ENCODE assay signal across 8 cellular contexts in the genomic region with DNA sequence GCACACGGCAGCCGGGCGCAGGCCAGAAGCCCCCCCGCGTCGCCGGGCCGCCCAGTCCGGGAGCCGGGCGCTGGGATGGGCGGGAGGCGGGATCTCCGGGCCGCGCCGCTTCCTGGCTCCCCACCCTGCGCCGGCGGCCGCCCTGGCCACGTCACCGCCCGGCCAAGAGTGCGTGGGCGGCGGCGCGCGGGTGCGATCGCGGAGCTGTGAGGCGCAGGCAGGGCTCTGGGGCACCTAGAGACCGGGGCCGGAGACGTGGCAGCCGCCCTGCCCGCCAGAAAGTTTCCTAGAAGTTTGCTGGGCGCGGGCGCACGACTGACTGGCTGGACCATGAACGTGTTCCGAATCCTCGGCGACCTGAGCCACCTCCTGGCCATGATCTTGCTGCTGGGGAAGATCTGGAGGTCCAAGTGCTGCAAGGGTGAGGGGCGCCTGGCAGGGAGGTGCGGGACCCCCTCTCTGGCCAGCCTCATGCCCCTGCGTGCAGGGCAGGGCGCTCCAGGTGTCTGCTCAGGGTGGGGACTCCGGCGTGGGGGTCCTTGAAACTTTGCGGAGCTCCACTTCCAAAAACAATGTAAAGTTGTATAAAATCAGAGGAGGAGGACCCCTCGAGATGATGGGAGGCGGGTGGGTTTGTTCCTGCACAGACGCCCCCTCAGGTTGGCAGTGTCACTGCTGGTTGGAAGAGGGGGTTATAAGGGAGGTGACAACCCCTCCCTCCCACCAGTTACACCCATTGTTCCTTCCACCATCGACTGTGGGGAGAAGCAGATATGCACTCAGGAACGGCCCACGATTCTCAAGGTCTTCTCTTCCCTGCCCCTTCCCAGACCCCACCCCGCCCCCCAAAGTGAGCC. TPM values are rescaled to one million over a fixed set of nuclear protein-coding genes. Genes with fewer than 3 reads are reported as not detected.
DNase-seq lines count a peak whose midpoint lies in the region; ATAC-seq and TF ChIP-seq lines count a peak whose summit lies in the region.

A gene (plus strand): TSS at position 193 of the 857 bp plus-strand sequence. CDS start 138 bp downstream, at position 331.

- TF ChIP-seq POLR2A in testis (IDR thresholded peaks at IDR 0.05) = no peak

- H3K27me3 ChIP-seq in fibroblast of lung (ENCODE audit: control insufficient read depth, insufficient read depth, low read length) (no peaks in the 10 kb centered on the region), testis (no peaks in the 10 kb centered on the region)

- H3K27ac ChIP-seq in fibroblast of lung (ENCODE audit: insufficient read depth, low read length) = peak within 1 kb of the TSS; percentile 87
- H3K27ac ChIP-seq in testis = no peak within 1 kb of the TSS

- peaks cover 10 to 11% of the 10 kb centered on the region in 2 donors for H3K27me3 Mint-ChIP-seq in natural killer cell treated with Interleukin-12 subunit alpha and Interleukin-12 subunit beta and Interleukin-15 and Interleukin-18, amount 100 ng/mL, for 72 hours

- H3K4me2 ChIP-seq in fibroblast of lung (ENCODE audit: extremely low read depth, insufficient read depth, low read length) = peak within 1 kb of the TSS; percentile 79

- H3K4me3 Mint-ChIP-seq in natural killer cell treated with Interleukin-12 subunit alpha and Interleukin-12 subunit beta and Interleukin-15 and Interleukin-18, amount 100 ng/mL, for 72 hours = peak within 1 kb of the TSS; percentile 66

- no peaks in the 10 kb centered on the region for H3K9me3 ChIP-seq in fibroblast of lung (ENCODE audit: control insufficient read depth, insufficient read depth, low read depth, low read length)
- no peaks in the 10 kb centered on the region for H3K9me3 ChIP-seq in testis

- H3K4me3 ChIP-seq in fibroblast of lung (replicated peaks in 1 of 4; ENCODE audit: control extremely low read depth in 1 of 4, insufficient read depth in 1 of 4, low read depth in 3 of 4, low read length in 4 of 4) = peak within 1 kb of the TSS; percentile 67 to 94 (median 78)
- H3K4me3 ChIP-seq in testis = peak within 1 kb of the TSS; percentile 48 to 60

- H3K79me2 ChIP-seq in fibroblast of lung (ENCODE audit: control insufficient read depth, insufficient read depth, low read length) = peaks cover 14% of the 10 kb centered on the region

- H3K9me3 Mint-ChIP-seq in natural killer cell treated with Interleukin-12 subunit alpha and Interleukin-12 subunit beta and Interleukin-15 and Interleukin-18, amount 100 ng/mL, for 72 hours = no peaks in the 10 kb centered on the region

- no peak within 1 kb of the TSS for H3K27ac Mint-ChIP-seq in natural killer cell treated with Interleukin-12 subunit alpha and Interleukin-12 subunit beta and Interleukin-15 and Interleukin-18, amount 100 ng/mL, for 72 hours

- intact Hi-C loops in testis (cut with DNase I; ENCODE audit: low total_unique reads) = no loop called here

- no peaks in the 10 kb centered on the region for H4K20me1 ChIP-seq in fibroblast of lung (ENCODE audit: control insufficient read depth, extremely low read depth, insufficient read depth, low read length)

- TF ChIP-seq CTCF in fibroblast of lung (conservative IDR thresholded peaks at IDR 0.05 in 1 of 2, IDR thresholded peaks at IDR 0.05 in 1 of 2; ENCODE audit: low read depth in 1 of 2, low read length in 2 of 2) (peak; percentile 8 to 37), testis (IDR thresholded peaks at IDR 0.05) (no peak)

- peak; percentile 93 to 95 for ATAC-seq in natural killer cell treated with Interleukin-12 subunit alpha and Interleukin-12 subunit beta and Interleukin-15 and Interleukin-18, amount 100 ng/mL, for 72 hours
- ATAC-seq in GM18520 (IDR thresholded peaks at IDR 0.05; ENCODE audit: unreplicated experiment) = no peak
- ATAC-seq in GM21717 (IDR thresholded peaks at IDR 0.05; ENCODE audit: unreplicated experiment) = no peak

- 4 to 39% methylated on average over 7 to 53 of the region's 61 CpGs for WGBS in testis, 2 donors

- H3K4me1 ChIP-seq in fibroblast of lung (ENCODE audit: control insufficient read depth, extremely low read depth, insufficient read depth, low read length) = peaks cover 12% of the 10 kb centered on the region
- peaks cover 16% of the 10 kb centered on the region for H3K4me1 ChIP-seq in testis

- H3K4me1 Mint-ChIP-seq in natural killer cell treated with Interleukin-12 subunit alpha and Interleukin-12 subunit beta and Interleukin-15 and Interleukin-18, amount 100 ng/mL, for 72 hours (ENCODE audit: low read depth in 2 of 2) = peaks cover 0 to 7% of the 10 kb centered on the region in 2 donors

- H3K36me3 ChIP-seq in fibroblast of lung (ENCODE audit: control insufficient read depth, insufficient read depth, low read length) = no peaks in the 10 kb centered on the region
- no peaks in the 10 kb centered on the region for H3K36me3 ChIP-seq in testis (ENCODE audit: low read depth, missing control alignments)

- peak within 1 kb of the TSS; percentile 82 for H3K9ac ChIP-seq in fibroblast of lung (ENCODE audit: insufficient read depth, low read length)

- H3K36me3 Mint-ChIP-seq in natural killer cell treated with Interleukin-12 subunit alpha and Interleukin-12 subunit beta and Interleukin-15 and Interleukin-18, amount 100 ng/mL, for 72 hours = no peaks in the 10 kb centered on the region

- H2AFZ ChIP-seq in fibroblast of lung (ENCODE audit: low read length) = peak within 1 kb of the TSS; percentile 68

- DNase-seq in Daoy (ENCODE audit: low read depth) (peak; percentile 88), M059J (ENCODE audit: low read depth) (peak; percentile 64), activated T-cell treated with anti-CD3 and anti-CD28 coated beads for 4 hours (peak; percentile 27), fibroblast of lung (ENCODE audit: low read depth in 2 of 2) (peak; percentile 55 to 76), testis (peak; percentile 63)
- DNase-seq in natural killer cell treated with Interleukin-12 subunit alpha and Interleukin-12 subunit beta and Interleukin-15 and Interleukin-18, amount 100 ng/mL, for 72 hours (ENCODE audit: low spot score) = peak; percentile 89

RNA-seq across cellular contexts. Expression of the gene that starts here (rescaled TPM):
- total RNA-seq in Daoy (2014; rRNA removed; shearing (Covaris generic)) = 17.5 and 18.5 TPM in 2 replicates
- 58.5 and 83.7 TPM in 2 replicates for total RNA-seq in M059J (2014; rRNA removed; shearing (Covaris generic))
- total RNA-seq in fibroblast of lung (42.1 and 78.8 TPM in 2 replicates), testis (1 to 10 TPM; 6.7 to 8.6 TPM)
- polyA plus RNA-seq in fibroblast of lung (161 and 305 TPM in 2 replicates), testis (ENCODE audit: insufficient read depth, low read depth, low replicate concordance) (10.4 TPM)
- polyA plus RNA-seq in fibroblast of lung (2012) = 102 and 170 TPM in 2 replicates
- 86.3 and 150 TPM in 2 replicates for polyA minus RNA-seq in fibroblast of lung (ENCODE audit: low replicate concordance)
- under 1 TPM; 0.26 to 0.92 TPM for total RNA-seq in natural killer cell treated with Interleukin-12 subunit alpha and Interleukin-12 subunit beta and Interleukin-15 and Interleukin-18, amount 100 ng/mL, for 72 hours

Comparison
In these comparisons a context has a peak if more than half of its experiments do, and no peak if none do; other contexts are left out.
1. Peak in DNase-seq and ATAC-seq in natural killer cell treated with Interleukin-12 subunit alpha and Interleukin-12 subunit beta and Interleukin-15 and Interleukin-18, amount 100 ng/mL, for 72 hours; RNA of the gene not detected or under 1 TPM.
2. DNase-seq: peak in every context shown above with its lines; median percentile 89 in natural killer cell treated with Interleukin-12 subunit alpha and Interleukin-12 subunit beta and Interleukin-15 and Interleukin-18, amount 100 ng/mL, for 72 hours; 88 in Daoy; 66 in fibroblast of lung; 64 in M059J; 63 in testis; 27 in activated T-cell treated with anti-CD3 and anti-CD28 coated beads for 4 hours.
3. CTCF ChIP-seq: peak in fibroblast of lung (2 of 2); none in testis (0 of 3).